1 cellular context compared by ENCODE assay signal in the genomic region with DNA sequence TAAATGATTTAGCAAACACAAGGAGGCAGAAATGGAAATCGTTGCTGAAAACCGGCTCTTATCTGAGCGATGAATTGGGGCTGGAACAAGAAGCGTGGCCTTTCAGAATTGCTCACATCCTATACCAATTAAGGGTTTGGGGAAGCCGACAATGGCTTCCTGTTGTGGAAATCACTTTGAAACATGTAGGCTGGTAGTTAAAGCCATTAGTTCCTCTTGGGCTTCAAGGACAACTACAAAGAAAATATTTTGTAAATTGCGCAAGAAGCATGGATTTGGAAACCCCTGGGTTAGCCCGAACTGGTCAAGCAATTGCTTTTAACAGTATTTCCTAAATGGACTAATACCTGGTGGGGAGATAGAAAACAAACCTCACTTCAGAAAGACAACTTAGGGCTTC.
A peak's percentile ranks its signal among the peaks of the same experiment; 100 is the strongest.
TF ChIP-seq lines count a peak whose summit lies in the region.

No MANE protein-coding gene starts in this region.

TF ChIP-seq in HepG2, 621 proteins besides CTCF, POLR2A, EP300 and RAD21 (continued from another document and continues in another):
- TF ChIP-seq ZNF281 (CRISPR knock-in tag; IDR thresholded peaks at IDR 0.05; ENCODE audit: borderline replicate concordance): no peak
- no peak for TF ChIP-seq ZBTB38 (CRISPR knock-in tag; IDR thresholded peaks at IDR 0.05)
- no peak for TF ChIP-seq SRY (CRISPR knock-in tag; IDR thresholded peaks at IDR 0.05)
- TF ChIP-seq EHMT2 (IDR thresholded peaks at IDR 0.05; ENCODE audit: borderline replicate concordance, low read depth, low read length): no peak
- TF ChIP-seq, protein P1, sequence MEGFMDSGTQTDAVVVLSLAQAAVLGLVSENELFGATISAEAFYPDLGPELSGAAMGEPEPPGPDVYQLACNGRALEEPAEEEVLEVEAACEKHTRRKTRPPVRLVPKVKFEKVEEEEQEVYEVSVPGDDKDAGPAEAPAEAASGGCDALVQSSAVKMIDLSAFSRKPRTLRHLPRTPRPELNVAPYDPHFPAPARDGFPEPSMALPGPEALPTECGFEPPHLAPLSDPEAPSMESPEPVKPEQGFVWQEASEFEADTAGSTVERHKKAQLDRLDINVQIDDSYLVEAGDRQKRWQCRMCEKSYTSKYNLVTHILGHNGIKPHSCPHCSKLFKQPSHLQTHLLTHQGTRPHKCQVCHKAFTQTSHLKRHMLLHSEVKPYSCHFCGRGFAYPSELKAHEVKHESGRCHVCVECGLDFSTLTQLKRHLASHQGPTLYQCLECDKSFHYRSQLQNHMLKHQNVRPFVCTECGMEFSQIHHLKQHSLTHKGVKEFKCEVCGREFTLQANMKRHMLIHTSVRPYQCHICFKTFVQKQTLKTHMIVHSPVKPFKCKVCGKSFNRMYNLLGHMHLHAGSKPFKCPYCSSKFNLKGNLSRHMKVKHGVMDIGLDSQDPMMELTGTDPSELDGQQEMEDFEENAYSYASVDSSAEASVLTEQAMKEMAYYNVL (CRISPR knock-in tag; IDR thresholded peaks at IDR 0.05; ENCODE audit: borderline replicate concordance): no peak
- no peak for TF ChIP-seq GFI1 (CRISPR knock-in tag; IDR thresholded peaks at IDR 0.05; ENCODE audit: borderline replicate concordance)
- TF ChIP-seq JUND (CRISPR knock-in tag; IDR thresholded peaks at IDR 0.05): no peak
- TF ChIP-seq, protein P2, sequence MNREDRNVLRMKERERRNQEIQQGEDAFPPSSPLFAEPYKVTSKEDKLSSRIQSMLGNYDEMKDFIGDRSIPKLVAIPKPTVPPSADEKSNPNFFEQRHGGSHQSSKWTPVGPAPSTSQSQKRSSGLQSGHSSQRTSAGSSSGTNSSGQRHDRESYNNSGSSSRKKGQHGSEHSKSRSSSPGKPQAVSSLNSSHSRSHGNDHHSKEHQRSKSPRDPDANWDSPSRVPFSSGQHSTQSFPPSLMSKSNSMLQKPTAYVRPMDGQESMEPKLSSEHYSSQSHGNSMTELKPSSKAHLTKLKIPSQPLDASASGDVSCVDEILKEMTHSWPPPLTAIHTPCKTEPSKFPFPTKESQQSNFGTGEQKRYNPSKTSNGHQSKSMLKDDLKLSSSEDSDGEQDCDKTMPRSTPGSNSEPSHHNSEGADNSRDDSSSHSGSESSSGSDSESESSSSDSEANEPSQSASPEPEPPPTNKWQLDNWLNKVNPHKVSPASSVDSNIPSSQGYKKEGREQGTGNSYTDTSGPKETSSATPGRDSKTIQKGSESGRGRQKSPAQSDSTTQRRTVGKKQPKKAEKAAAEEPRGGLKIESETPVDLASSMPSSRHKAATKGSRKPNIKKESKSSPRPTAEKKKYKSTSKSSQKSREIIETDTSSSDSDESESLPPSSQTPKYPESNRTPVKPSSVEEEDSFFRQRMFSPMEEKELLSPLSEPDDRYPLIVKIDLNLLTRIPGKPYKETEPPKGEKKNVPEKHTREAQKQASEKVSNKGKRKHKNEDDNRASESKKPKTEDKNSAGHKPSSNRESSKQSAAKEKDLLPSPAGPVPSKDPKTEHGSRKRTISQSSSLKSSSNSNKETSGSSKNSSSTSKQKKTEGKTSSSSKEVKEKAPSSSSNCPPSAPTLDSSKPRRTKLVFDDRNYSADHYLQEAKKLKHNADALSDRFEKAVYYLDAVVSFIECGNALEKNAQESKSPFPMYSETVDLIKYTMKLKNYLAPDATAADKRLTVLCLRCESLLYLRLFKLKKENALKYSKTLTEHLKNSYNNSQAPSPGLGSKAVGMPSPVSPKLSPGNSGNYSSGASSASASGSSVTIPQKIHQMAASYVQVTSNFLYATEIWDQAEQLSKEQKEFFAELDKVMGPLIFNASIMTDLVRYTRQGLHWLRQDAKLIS (CRISPR knock-in tag; IDR thresholded peaks at IDR 0.05): no peak
- no peak for TF ChIP-seq MBNL3 (CRISPR knock-in tag; conservative IDR thresholded peaks at IDR 0.05)
- no peak for TF ChIP-seq ZNF839 (CRISPR knock-in tag; IDR thresholded peaks at IDR 0.05; ENCODE audit: borderline replicate concordance)
- TF ChIP-seq ZNF224 (CRISPR knock-in tag; IDR thresholded peaks at IDR 0.05): no peak
- TF ChIP-seq, protein P3, sequence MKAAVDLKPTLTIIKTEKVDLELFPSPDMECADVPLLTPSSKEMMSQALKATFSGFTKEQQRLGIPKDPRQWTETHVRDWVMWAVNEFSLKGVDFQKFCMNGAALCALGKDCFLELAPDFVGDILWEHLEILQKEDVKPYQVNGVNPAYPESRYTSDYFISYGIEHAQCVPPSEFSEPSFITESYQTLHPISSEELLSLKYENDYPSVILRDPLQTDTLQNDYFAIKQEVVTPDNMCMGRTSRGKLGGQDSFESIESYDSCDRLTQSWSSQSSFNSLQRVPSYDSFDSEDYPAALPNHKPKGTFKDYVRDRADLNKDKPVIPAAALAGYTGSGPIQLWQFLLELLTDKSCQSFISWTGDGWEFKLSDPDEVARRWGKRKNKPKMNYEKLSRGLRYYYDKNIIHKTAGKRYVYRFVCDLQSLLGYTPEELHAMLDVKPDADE (CRISPR knock-in tag; IDR thresholded peaks at IDR 0.05): no peak
- TF ChIP-seq KDM2A (CRISPR knock-in tag; IDR thresholded peaks at IDR 0.05; ENCODE audit: borderline replicate concordance, low read depth): no peak
- 0 out of 2 replicates have a peak, but pooled peaks have one; percentile 30 for TF ChIP-seq NFIC (IDR thresholded peaks at IDR 0.05; ENCODE audit: low read length)
- peak; percentile 89 for TF ChIP-seq ISL2 (CRISPR knock-in tag; IDR thresholded peaks at IDR 0.05)
- TF ChIP-seq ZNF335 (CRISPR knock-in tag; IDR thresholded peaks at IDR 0.05): no peak
- no peak for TF ChIP-seq ZSCAN22 (CRISPR knock-in tag; IDR thresholded peaks at IDR 0.05)
- TF ChIP-seq MTA3 (CRISPR knock-in tag; IDR thresholded peaks at IDR 0.05): no peak
- TF ChIP-seq, protein P4, sequence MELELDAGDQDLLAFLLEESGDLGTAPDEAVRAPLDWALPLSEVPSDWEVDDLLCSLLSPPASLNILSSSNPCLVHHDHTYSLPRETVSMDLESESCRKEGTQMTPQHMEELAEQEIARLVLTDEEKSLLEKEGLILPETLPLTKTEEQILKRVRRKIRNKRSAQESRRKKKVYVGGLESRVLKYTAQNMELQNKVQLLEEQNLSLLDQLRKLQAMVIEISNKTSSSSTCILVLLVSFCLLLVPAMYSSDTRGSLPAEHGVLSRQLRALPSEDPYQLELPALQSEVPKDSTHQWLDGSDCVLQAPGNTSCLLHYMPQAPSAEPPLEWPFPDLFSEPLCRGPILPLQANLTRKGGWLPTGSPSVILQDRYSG (CRISPR knock-in tag; IDR thresholded peaks at IDR 0.05): no peak
- TF ChIP-seq AHR (CRISPR knock-in tag; IDR thresholded peaks at IDR 0.05): no peak
- no peak for TF ChIP-seq IRX3 (CRISPR knock-in tag; IDR thresholded peaks at IDR 0.05; ENCODE audit: borderline replicate concordance, low read depth)
- TF ChIP-seq ZC3H13 (CRISPR knock-in tag; IDR thresholded peaks at IDR 0.05): no peak
- TF ChIP-seq KLF6 (CRISPR knock-in tag; IDR thresholded peaks at IDR 0.05): no peak
- TF ChIP-seq SOX13 (IDR thresholded peaks at IDR 0.05): no peak
- TF ChIP-seq SOX13 (CRISPR knock-in tag; conservative IDR thresholded peaks at IDR 0.05 in 1 of 2, IDR thresholded peaks at IDR 0.05 in 1 of 2): peak in 1 of 2 experiments; percentile 70; a peak in 2 of 4 replicates
- peak; percentile 43; the same call in 1 of the 2 replicates for TF ChIP-seq ZMYM4 (CRISPR knock-in tag; IDR thresholded peaks at IDR 0.05)
- no peak for TF ChIP-seq ZNF263 (CRISPR knock-in tag; IDR thresholded peaks at IDR 0.05)
- TF ChIP-seq ZNF232 (CRISPR knock-in tag; IDR thresholded peaks at IDR 0.05; ENCODE audit: borderline replicate concordance): no peak
- TF ChIP-seq SSRP1 (CRISPR knock-in tag; IDR thresholded peaks at IDR 0.05): no peak
- no peak for TF ChIP-seq ZNF883 (CRISPR knock-in tag; IDR thresholded peaks at IDR 0.05; ENCODE audit: not compliant biosample characterization)
- TF ChIP-seq PRMT3 (CRISPR knock-in tag; IDR thresholded peaks at IDR 0.05; ENCODE audit: borderline replicate concordance, low read depth): no peak
- TF ChIP-seq PATZ1 (CRISPR knock-in tag; IDR thresholded peaks at IDR 0.05): 0 out of 2 replicates have a peak, but pooled peaks have one; percentile 13
- TF ChIP-seq AHDC1 (CRISPR knock-in tag; IDR thresholded peaks at IDR 0.05; ENCODE audit: borderline replicate concordance): peak; percentile 81; the same call in 1 of the 2 replicates
- no peak for TF ChIP-seq MXI1 (IDR thresholded peaks at IDR 0.05; ENCODE audit: borderline replicate concordance, low read depth, low read length)
- no peak for TF ChIP-seq HNF4G (IDR thresholded peaks at IDR 0.05; ENCODE audit: borderline replicate concordance, low read depth, low read length)
- no peak for TF ChIP-seq HNF4G (CRISPR knock-in tag; IDR thresholded peaks at IDR 0.05; ENCODE audit: borderline replicate concordance, low read depth)
- TF ChIP-seq ZNF766 (CRISPR knock-in tag; IDR thresholded peaks at IDR 0.05; ENCODE audit: borderline replicate concordance): no peak
- TF ChIP-seq, protein P5, sequence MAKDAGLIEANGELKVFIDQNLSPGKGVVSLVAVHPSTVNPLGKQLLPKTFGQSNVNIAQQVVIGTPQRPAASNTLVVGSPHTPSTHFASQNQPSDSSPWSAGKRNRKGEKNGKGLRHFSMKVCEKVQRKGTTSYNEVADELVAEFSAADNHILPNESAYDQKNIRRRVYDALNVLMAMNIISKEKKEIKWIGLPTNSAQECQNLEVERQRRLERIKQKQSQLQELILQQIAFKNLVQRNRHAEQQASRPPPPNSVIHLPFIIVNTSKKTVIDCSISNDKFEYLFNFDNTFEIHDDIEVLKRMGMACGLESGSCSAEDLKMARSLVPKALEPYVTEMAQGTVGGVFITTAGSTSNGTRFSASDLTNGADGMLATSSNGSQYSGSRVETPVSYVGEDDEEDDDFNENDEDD (CRISPR knock-in tag; IDR thresholded peaks at IDR 0.05; ENCODE audit: borderline replicate concordance): no peak
- TF ChIP-seq ZNF460 (CRISPR knock-in tag; IDR thresholded peaks at IDR 0.05; ENCODE audit: borderline replicate concordance): no peak
- no peak for TF ChIP-seq ZNF557 (CRISPR knock-in tag; IDR thresholded peaks at IDR 0.05)
- TF ChIP-seq ASH2L (IDR thresholded peaks at IDR 0.05; ENCODE audit: insufficient read length, low read depth, low read length): no peak
- no peak for TF ChIP-seq FOXA1 (IDR thresholded peaks at IDR 0.05)
- 0 out of 2 replicates have a peak, but pooled peaks have one; percentile 9 for TF ChIP-seq FOXA1 (CRISPR knock-in tag; IDR thresholded peaks at IDR 0.05)
